ENCODE assay signal across 10 cellular contexts in the genomic region with DNA sequence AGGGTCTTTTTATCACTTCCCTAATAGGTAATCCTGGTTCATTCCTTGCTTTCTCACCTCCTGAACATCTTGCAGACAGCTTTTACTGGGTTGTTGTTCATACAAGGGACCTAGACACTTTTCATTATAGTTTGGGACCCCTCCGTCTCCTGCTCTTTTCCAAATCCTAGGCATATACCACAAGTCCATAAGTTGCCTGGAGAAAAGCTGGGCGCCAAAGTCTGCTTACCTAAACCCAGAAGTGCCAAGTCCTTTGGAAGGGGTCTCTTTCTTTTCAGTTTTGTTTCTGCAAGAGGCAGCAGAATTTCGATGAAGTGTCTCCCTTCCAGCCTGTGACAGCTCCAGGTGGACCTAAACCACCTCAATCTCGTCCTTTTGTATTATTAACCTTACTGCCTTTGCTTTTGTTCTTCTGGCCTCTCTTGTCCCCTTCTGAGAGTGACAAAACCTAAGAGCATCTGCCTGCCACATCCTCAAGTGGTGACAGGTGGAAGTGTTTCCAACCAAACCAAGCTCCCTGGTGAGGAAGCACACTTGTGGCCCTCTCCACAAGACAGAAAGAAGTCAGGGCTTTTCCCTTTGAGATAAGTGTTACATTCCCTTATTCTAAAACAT. TPM values are rescaled to one million over a fixed set of nuclear protein-coding genes. Genes with fewer than 3 reads are reported as not detected.
A peak's percentile ranks its signal among the peaks of the same experiment; 100 is the strongest.
DNase-seq lines count a peak whose midpoint lies in the region; ATAC-seq and TF ChIP-seq lines count a peak whose summit lies in the region.
"Had no signal": no experiment of that assay in that cellular context is flagged by ENCODE, and none has a peak within 500 bp of the region (broad histone marks: within the 10 kb centered on the region; RNA-seq: fewer than 3 reads in every experiment).

No MANE protein-coding gene starts in this region.

- peak overlapping the region; percentile 16 for H2AFZ ChIP-seq in osteoblast (ENCODE audit: low read length)

- CTCF ChIA-PET in activated CD8-positive, alpha-beta memory T cell treated with anti-CD3 and anti-CD28 coated beads, Interleukin-2, amount 10 ng/mL, durations not matched to agents 7 days and 5 days (lab: Charles Lee): interaction anchor here (0.8 to 1.2 kb wide), 7 partner anchors 10 to 98 kb away, joined by 3 to 6 read pairs (median 4); no protein-coding TSS in a partner anchor
- CTCF ChIA-PET in WTC11 (lab: Charles Lee): interaction anchor here (0.6 to 1.8 kb wide), 11 partner anchors 8 to 412 kb away, joined by 3 to 15 read pairs (median 5); a partner anchor contains a TSS

- TF ChIP-seq POLR2A in NB4 (IDR thresholded peaks at IDR 0.05; ENCODE audit: extremely low read depth, insufficient read length): no peak

- ATAC-seq in activated CD8-positive, alpha-beta memory T cell treated with anti-CD3 and anti-CD28 coated beads, Interleukin-2, amount 10 ng/mL, durations not matched to agents 7 days and 5 days: peak; percentile 69
- ATAC-seq in WTC11 (peak; percentile 62; the same call in 1 of the 2 replicates), GM19035 (IDR thresholded peaks at IDR 0.05; ENCODE audit: unreplicated experiment) (no peak), HG03196 (IDR thresholded peaks at IDR 0.05; ENCODE audit: unreplicated experiment) (no peak)
- ATAC-seq: heart left ventricle had no signal

- no peaks in the 10 kb centered on the region for H3K79me2 ChIP-seq in osteoblast (ENCODE audit: insufficient read depth, low read length)

- no peaks in the 10 kb centered on the region for H3K27me3 Mint-ChIP-seq in activated CD8-positive, alpha-beta memory T cell treated with anti-CD3 and anti-CD28 coated beads, Interleukin-2, amount 10 ng/mL, durations not matched to agents 7 days and 5 days
- no peaks in the 10 kb centered on the region for H3K27me3 Mint-ChIP-seq in WTC11 (ENCODE audit: low read depth)
- H3K27me3 Mint-ChIP-seq: activated naive CD8-positive, alpha-beta T cell had no signal

- TF ChIP-seq CTCF in NB4 (IDR thresholded peaks at IDR 0.05; ENCODE audit: low read depth, low read length) (peak; percentile 17), WTC11 (IDR thresholded peaks at IDR 0.05) (no peak), osteoblast (IDR thresholded peaks at IDR 0.05; ENCODE audit: extremely low read depth, low read depth, low read length) (peak; percentile 16)

- no peaks in the 10 kb centered on the region for H4K20me1 ChIP-seq in osteoblast (ENCODE audit: insufficient read depth, low read length)

- H3K4me2 ChIP-seq in osteoblast (ENCODE audit: insufficient read depth, low read length): no peak overlapping the region

- no peaks in the 10 kb centered on the region for H3K36me3 ChIP-seq in osteoblast (ENCODE audit: insufficient read depth, low read length)
- H3K36me3 ChIP-seq: heart left ventricle had no signal

- H3K4me3 ChIP-seq in NB4 (ENCODE audit: low read depth, low read length): no peak overlapping the region
- no peak overlapping the region for H3K4me3 ChIP-seq in osteoblast (ENCODE audit: insufficient read depth, low read length)
- H3K4me3 ChIP-seq: heart left ventricle had no signal

- H3K4me1 ChIP-seq in osteoblast (ENCODE audit: insufficient read depth, low read length): peaks cover 17% of the 10 kb centered on the region

- POLR2A ChIA-PET in WTC11 (lab: Charles Lee): no interaction called here

- no peak overlapping the region for H3K4me3 Mint-ChIP-seq in activated CD8-positive, alpha-beta memory T cell treated with anti-CD3 and anti-CD28 coated beads, Interleukin-2, amount 10 ng/mL, durations not matched to agents 7 days and 5 days
- H3K4me3 Mint-ChIP-seq in WTC11: no peak overlapping the region
- H3K4me3 Mint-ChIP-seq: activated naive CD8-positive, alpha-beta T cell had no signal

- peaks cover 7% of the 10 kb centered on the region for H3K4me1 Mint-ChIP-seq in activated CD8-positive, alpha-beta memory T cell treated with anti-CD3 and anti-CD28 coated beads, Interleukin-2, amount 10 ng/mL, durations not matched to agents 7 days and 5 days
- peaks cover 9% of the 10 kb centered on the region; the same call in 1 of the 2 replicates for H3K4me1 Mint-ChIP-seq in WTC11

- no peak overlapping the region for H3K27ac ChIP-seq in osteoblast (ENCODE audit: low read depth, low read length)
- H3K27ac ChIP-seq: heart left ventricle had no signal

- no peaks in the 10 kb centered on the region for H3K9me3 Mint-ChIP-seq in activated CD8-positive, alpha-beta memory T cell treated with anti-CD3 and anti-CD28 coated beads, Interleukin-2, amount 10 ng/mL, durations not matched to agents 7 days and 5 days (ENCODE audit: low read depth)
- H3K9me3 Mint-ChIP-seq in WTC11: no peaks in the 10 kb centered on the region

- no peaks in the 10 kb centered on the region for H3K9me3 ChIP-seq in osteoblast (ENCODE audit: low read depth, low read length)
- H3K9me3 ChIP-seq: heart left ventricle had no signal

- H3K36me3 Mint-ChIP-seq in activated CD8-positive, alpha-beta memory T cell treated with anti-CD3 and anti-CD28 coated beads, Interleukin-2, amount 10 ng/mL, durations not matched to agents 7 days and 5 days: no peaks in the 10 kb centered on the region
- no peaks in the 10 kb centered on the region for H3K36me3 Mint-ChIP-seq in WTC11
- H3K36me3 Mint-ChIP-seq: activated naive CD8-positive, alpha-beta T cell had no signal

- no peaks in the 10 kb centered on the region for H3K27me3 ChIP-seq in osteoblast (ENCODE audit: insufficient read depth, low read length)
- H3K27me3 ChIP-seq: heart left ventricle had no signal

- DNase-seq in activated CD8-positive, alpha-beta memory T cell treated with anti-CD3 and anti-CD28 coated beads, Interleukin-2, amount 10 ng/mL, durations not matched to agents 7 days and 5 days: peak; percentile 66
- no peak for DNase-seq in activated CD8-positive, alpha-beta memory T cell treated with anti-CD3 and anti-CD28 coated beads, Interleukin-2, amount 50 U/mL, for 4 hours
- DNase-seq in NB4 (ENCODE audit: low read depth): peak; percentile 51
- peak; percentile 3 for DNase-seq in WTC11 (ENCODE audit: low spot score)
- no peak for DNase-seq in osteoblast (ENCODE audit: insufficient read length, low spot score, missing footprints)
- DNase-seq in A172 (ENCODE audit: low spot score): no peak

- H3K27ac Mint-ChIP-seq in activated CD8-positive, alpha-beta memory T cell treated with anti-CD3 and anti-CD28 coated beads, Interleukin-2, amount 10 ng/mL, durations not matched to agents 7 days and 5 days: no peak overlapping the region
- peak overlapping the region; percentile 87 for H3K27ac Mint-ChIP-seq in WTC11
- H3K27ac Mint-ChIP-seq: activated naive CD8-positive, alpha-beta T cell had no signal

TF ChIP-seq in WTC11, 78 proteins besides CTCF, POLR2A, EP300 and RAD21 (continues in another document):
- TF ChIP-seq, protein P1, sequence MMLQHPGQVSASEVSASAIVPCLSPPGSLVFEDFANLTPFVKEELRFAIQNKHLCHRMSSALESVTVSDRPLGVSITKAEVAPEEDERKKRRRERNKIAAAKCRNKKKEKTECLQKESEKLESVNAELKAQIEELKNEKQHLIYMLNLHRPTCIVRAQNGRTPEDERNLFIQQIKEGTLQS (CRISPR knock-in tag; conservative IDR thresholded peaks at IDR 0.05): no peak
- no peak for TF ChIP-seq OVOL2 (CRISPR knock-in tag; IDR thresholded peaks at IDR 0.05; ENCODE audit: borderline replicate concordance)
- no peak for TF ChIP-seq FOXJ3 (CRISPR knock-in tag; IDR thresholded peaks at IDR 0.05; ENCODE audit: borderline replicate concordance)
- TF ChIP-seq, protein P2, sequence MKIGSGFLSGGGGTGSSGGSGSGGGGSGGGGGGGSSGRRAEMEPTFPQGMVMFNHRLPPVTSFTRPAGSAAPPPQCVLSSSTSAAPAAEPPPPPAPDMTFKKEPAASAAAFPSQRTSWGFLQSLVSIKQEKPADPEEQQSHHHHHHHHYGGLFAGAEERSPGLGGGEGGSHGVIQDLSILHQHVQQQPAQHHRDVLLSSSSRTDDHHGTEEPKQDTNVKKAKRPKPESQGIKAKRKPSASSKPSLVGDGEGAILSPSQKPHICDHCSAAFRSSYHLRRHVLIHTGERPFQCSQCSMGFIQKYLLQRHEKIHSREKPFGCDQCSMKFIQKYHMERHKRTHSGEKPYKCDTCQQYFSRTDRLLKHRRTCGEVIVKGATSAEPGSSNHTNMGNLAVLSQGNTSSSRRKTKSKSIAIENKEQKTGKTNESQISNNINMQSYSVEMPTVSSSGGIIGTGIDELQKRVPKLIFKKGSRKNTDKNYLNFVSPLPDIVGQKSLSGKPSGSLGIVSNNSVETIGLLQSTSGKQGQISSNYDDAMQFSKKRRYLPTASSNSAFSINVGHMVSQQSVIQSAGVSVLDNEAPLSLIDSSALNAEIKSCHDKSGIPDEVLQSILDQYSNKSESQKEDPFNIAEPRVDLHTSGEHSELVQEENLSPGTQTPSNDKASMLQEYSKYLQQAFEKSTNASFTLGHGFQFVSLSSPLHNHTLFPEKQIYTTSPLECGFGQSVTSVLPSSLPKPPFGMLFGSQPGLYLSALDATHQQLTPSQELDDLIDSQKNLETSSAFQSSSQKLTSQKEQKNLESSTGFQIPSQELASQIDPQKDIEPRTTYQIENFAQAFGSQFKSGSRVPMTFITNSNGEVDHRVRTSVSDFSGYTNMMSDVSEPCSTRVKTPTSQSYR (CRISPR knock-in tag; IDR thresholded peaks at IDR 0.05): no peak
- TF ChIP-seq, protein P3, sequence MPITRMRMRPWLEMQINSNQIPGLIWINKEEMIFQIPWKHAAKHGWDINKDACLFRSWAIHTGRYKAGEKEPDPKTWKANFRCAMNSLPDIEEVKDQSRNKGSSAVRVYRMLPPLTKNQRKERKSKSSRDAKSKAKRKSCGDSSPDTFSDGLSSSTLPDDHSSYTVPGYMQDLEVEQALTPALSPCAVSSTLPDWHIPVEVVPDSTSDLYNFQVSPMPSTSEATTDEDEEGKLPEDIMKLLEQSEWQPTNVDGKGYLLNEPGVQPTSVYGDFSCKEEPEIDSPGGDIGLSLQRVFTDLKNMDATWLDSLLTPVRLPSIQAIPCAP (CRISPR knock-in tag; IDR thresholded peaks at IDR 0.05): no peak

RNA-seq across cellular contexts. Expression of a gene that starts 19.5 kb away (rescaled TPM):
- not detected for total RNA-seq in activated CD8-positive, alpha-beta memory T cell treated with anti-CD3 and anti-CD28 coated beads, Interleukin-2, amount 10 ng/mL, durations not matched to agents 7 days and 5 days
- total RNA-seq in WTC11 (2021) (0.11 to 0.16 TPM in 2 of 3 replicates, not detected in the other), osteoblast (0.72 and 1.8 TPM in 2 replicates)
- total RNA-seq in A172 (2014; rRNA removed; shearing (Covaris generic)): not detected in 2 replicates

RNA-seq across cellular contexts. Expression of a gene that starts 34.6 kb away (rescaled TPM):
- not detected for total RNA-seq in activated CD8-positive, alpha-beta memory T cell treated with anti-CD3 and anti-CD28 coated beads, Interleukin-2, amount 10 ng/mL, durations not matched to agents 7 days and 5 days
- total RNA-seq in WTC11 (2021) (0.94 to 1.2 TPM (median 1.2 TPM) in 3 replicates), osteoblast (0.36 and 0.59 TPM in 2 replicates)
- not detected in 2 replicates for total RNA-seq in A172 (2014; rRNA removed; shearing (Covaris generic))

RNA-seq across cellular contexts. Expression of a gene that starts 55.4 kb away (rescaled TPM):
- not detected for total RNA-seq in activated CD8-positive, alpha-beta memory T cell treated with anti-CD3 and anti-CD28 coated beads, Interleukin-2, amount 10 ng/mL, durations not matched to agents 7 days and 5 days
- total RNA-seq in WTC11 (2021): 16.5 to 18.2 TPM (median 16.9 TPM) in 3 replicates
- total RNA-seq in osteoblast: 50.1 and 67.0 TPM in 2 replicates
- total RNA-seq in A172 (2014; rRNA removed; shearing (Covaris generic)): 9.8 and 25.0 TPM in 2 replicates

Comparison
In these comparisons a context has a peak if more than half of its experiments do, and no peak if none do; other contexts are left out.
1. DNase-seq: peak in activated CD8-positive, alpha-beta memory T cell treated with anti-CD3 and anti-CD28 coated beads, Interleukin-2, amount 10 ng/mL, durations not matched to agents 7 days and 5 days (single experiment), NB4 (single experiment) and WTC11 (single experiment); none in activated CD8-positive, alpha-beta memory T cell treated with anti-CD3 and anti-CD28 coated beads, Interleukin-2, amount 50 U/mL, for 4 hours (single experiment), osteoblast (single experiment) and A172 (single experiment).
2. ATAC-seq: peak in activated CD8-positive, alpha-beta memory T cell treated with anti-CD3 and anti-CD28 coated beads, Interleukin-2, amount 10 ng/mL, durations not matched to agents 7 days and 5 days (single experiment) and WTC11 (single experiment); none in GM19035 (single experiment) and HG03196 (single experiment).
3. RNA of a gene that starts 55.4 kb away (total RNA-seq): 50.1 to 67.0 TPM in osteoblast, 16.5 to 18.2 TPM in WTC11 and 9.8 to 25.0 TPM in A172; not detected in activated CD8-positive, alpha-beta memory T cell treated with anti-CD3 and anti-CD28 coated beads, Interleukin-2, amount 10 ng/mL, durations not matched to agents 7 days and 5 days; every median in the first group is over 10 times any median in the second.